In genomic region chr2:218962859-218963492, GRCh38 we compare ENCODE assay signal across 8 cellular contexts. TPM values are rescaled to one million over a fixed set of nuclear protein-coding genes. Genes with fewer than 3 reads are reported as not detected.
DNase-seq lines count a peak whose midpoint lies in the region; ATAC-seq, FAIRE-seq and TF ChIP-seq lines count a peak whose summit lies in the region.

No MANE protein-coding gene starts in this region.

- WGBS in A549 (ENCODE audit: missing lambda C conversion rate) = 22% methylated on average over 35 of the region's 42 CpGs
- WGBS in prostate gland = 2% methylated on average over 40 of the region's 42 CpGs

- ATAC-seq in A549 (peak; percentile 57 to 79), left ventricle myocardium superior (peak; percentile 64), HG02571 (IDR thresholded peaks at IDR 0.05; ENCODE audit: unreplicated experiment) (no peak)

- H3K36me3 ChIP-seq in prostate gland = no peaks in the 10 kb centered on the region

- intact Hi-C loops in left ventricle myocardium superior (cut with micrococcal nuclease) (no loop called here), prostate gland (cut with DNase I) (no loop called here)

- H3K4me1 ChIP-seq in A549 (peaks cover 42% of the 10 kb centered on the region), prostate gland (replicated peaks) (no peaks in the 10 kb centered on the region)

- DNase-seq in A549 (ENCODE audit: low read depth in 1 of 2, low spot score in 1 of 2) (peak; percentile 72 to 92), HFF-Myc (ENCODE audit: extremely low read depth, low read depth) (peak; percentile 40), NCI-H82 treated with DMSO at 0.1 percent for 48 hours (lab: John Stamatoyannopoulos, UW; ENCODE audit: unreplicated experiment) (peak; percentile 98), left ventricle myocardium superior (peak; percentile 79), prostate gland (ENCODE audit: low spot score) (peak; percentile 39), GM10248 (ENCODE audit: extremely low spot score) (no peak)
- peak; percentile 82 for DNase-seq in activated naive CD4-positive, alpha-beta T cell treated with anti-CD3 and anti-CD28 coated beads, Interleukin-2, amount 10 ng/mL, durations not matched to agents 7 days and 5 days

- no peak overlapping the region for H3K27ac Mint-ChIP-seq in activated naive CD4-positive, alpha-beta T cell treated with anti-CD3 and anti-CD28 coated beads, Interleukin-2, amount 10 ng/mL, durations not matched to agents 7 days and 5 days

- TF ChIP-seq EP300 in A549 (IDR thresholded peaks at IDR 0.05) = no peak

- CTCF ChIA-PET in A549 (lab: Yijun Ruan, JAX) (interaction anchor here (1.2 to 12.4 kb wide), 5 partner anchors 16 to 86 kb away, joined by 3 to 140 read pairs (median 4); no protein-coding TSS in a partner anchor), GM10248 (lab: Yijun Ruan, JAX) (interaction anchor here (15.3 kb wide), 1 partner anchor 16 kb away, joined by 92 read pairs; no protein-coding TSS in a partner anchor)
- CTCF ChIA-PET in activated naive CD4-positive, alpha-beta T cell treated with anti-CD3 and anti-CD28 coated beads, Interleukin-2, amount 10 ng/mL, durations not matched to agents 7 days and 5 days (lab: Charles Lee) = interaction anchor here (1.1 kb wide), 1 partner anchor 17 kb away, joined by 4 read pairs; no protein-coding TSS in a partner anchor

- H3K9me3 ChIP-seq in A549 = no peaks in the 10 kb centered on the region
- H3K9me3 ChIP-seq in prostate gland = no peaks in the 10 kb centered on the region

- POLR2A ChIA-PET in A549 (lab: Yijun Ruan, JAX) = interaction anchor here (1.9 kb wide), 1 partner anchor 17 kb away, joined by 5 read pairs; no protein-coding TSS in a partner anchor
- POLR2A ChIA-PET in GM10248 (lab: Yijun Ruan, JAX) = no interaction called here

- H3K4me1 Mint-ChIP-seq in activated naive CD4-positive, alpha-beta T cell treated with anti-CD3 and anti-CD28 coated beads, Interleukin-2, amount 10 ng/mL, durations not matched to agents 7 days and 5 days = peaks cover 7% of the 10 kb centered on the region

- H3K4me2 ChIP-seq in A549 = peak overlapping the region; percentile 72

- H3K4me3 Mint-ChIP-seq in activated naive CD4-positive, alpha-beta T cell treated with anti-CD3 and anti-CD28 coated beads, Interleukin-2, amount 10 ng/mL, durations not matched to agents 7 days and 5 days = no peak overlapping the region

- H3K9me3 Mint-ChIP-seq in activated naive CD4-positive, alpha-beta T cell treated with anti-CD3 and anti-CD28 coated beads, Interleukin-2, amount 10 ng/mL, durations not matched to agents 7 days and 5 days = no peaks in the 10 kb centered on the region

- TF ChIP-seq RAD21 in A549 (conservative IDR thresholded peaks at IDR 0.05 in 1 of 2, IDR thresholded peaks at IDR 0.05 in 1 of 2) = no peak

- H3K27me3 ChIP-seq in prostate gland (replicated peaks; ENCODE audit: insufficient read depth) = peaks cover 42% of the 10 kb centered on the region

- no peaks in the 10 kb centered on the region for H3K36me3 Mint-ChIP-seq in activated naive CD4-positive, alpha-beta T cell treated with anti-CD3 and anti-CD28 coated beads, Interleukin-2, amount 10 ng/mL, durations not matched to agents 7 days and 5 days

- peak overlapping the region; percentile 35 for H3K4me3 ChIP-seq in A549
- H3K4me3 ChIP-seq in HFF-Myc (replicated peaks; ENCODE audit: low read depth, low read length) = peak overlapping the region; percentile 1; the same call in 1 of the 2 replicates
- no peak overlapping the region for H3K4me3 ChIP-seq in prostate gland

- TF ChIP-seq CTCF in A549 (IDR thresholded peaks at IDR 0.05) (no peak), HFF-Myc (IDR thresholded peaks at IDR 0.05; ENCODE audit: low read depth, low read length, missing control alignments) (no peak), prostate gland (IDR thresholded peaks at IDR 0.05) (no peak), GM10248 (IDR thresholded peaks at IDR 0.05; ENCODE audit: control extremely low read depth, extremely low read depth, low read depth, missing control alignments) (no peak)

- TF ChIP-seq POLR2A in A549 (IDR thresholded peaks at IDR 0.05; ENCODE audit: low read length) (no peak), prostate gland (IDR thresholded peaks at IDR 0.05) (no peak)

- H3K27ac ChIP-seq in A549 = peak overlapping the region; percentile 72 to 94
- no peak overlapping the region for H3K27ac ChIP-seq in prostate gland

- no peak for FAIRE-seq in A549 (lab: Jason Lieb, UNC)

- H3K27me3 Mint-ChIP-seq in activated naive CD4-positive, alpha-beta T cell treated with anti-CD3 and anti-CD28 coated beads, Interleukin-2, amount 10 ng/mL, durations not matched to agents 7 days and 5 days = peaks cover 93% of the 10 kb centered on the region

TF ChIP-seq in A549, 52 proteins besides CTCF, POLR2A, EP300 and RAD21 (continues in another document):
- TF ChIP-seq MAFK (IDR thresholded peaks at IDR 0.05; ENCODE audit: partially characterized antibody) (peak; percentile 94), ELK1 (IDR thresholded peaks at IDR 0.05; ENCODE audit: low read depth, low read length) (no peak), ESRRA (IDR thresholded peaks at IDR 0.05; ENCODE audit: borderline replicate concordance, low read length) (no peak), MYC (IDR thresholded peaks at IDR 0.05; ENCODE audit: borderline replicate concordance, low read length) (no peak), HOXB13 (CRISPR knock-in tag; IDR thresholded peaks at IDR 0.05; ENCODE audit: low read depth) (0 out of 2 replicates have a peak, but pooled peaks have one; percentile 29), PBX3 (IDR thresholded peaks at IDR 0.05) (no peak), CHD2 (IDR thresholded peaks at IDR 0.05; ENCODE audit: low read length, partially characterized antibody) (no peak), NPAS2 (CRISPR knock-in tag; IDR thresholded peaks at IDR 0.05; ENCODE audit: borderline replicate concordance) (no peak), EHMT2 (IDR thresholded peaks at IDR 0.05; ENCODE audit: low read depth) (peak; percentile 96), SREBF2 (IDR thresholded peaks at IDR 0.05) (no peak)

RNA-seq across cellular contexts. Expression of gene CDK5R2, which starts 3.5 kb away (rescaled TPM):
- polyA plus RNA-seq in A549 (2011; rRNA removed) = 0.77 and 0.94 TPM in 2 replicates
- polyA plus RNA-seq in A549 (2012; cell fraction: cytosol; rRNA removed) = 0.58 and 0.79 TPM in 2 replicates
- polyA plus RNA-seq in A549 (2012; cell fraction: nucleus; rRNA removed) = 0.47 and 0.72 TPM in 2 replicates
- 0.43 to 0.73 TPM (median 0.63 TPM) in 3 replicates for polyA plus RNA-seq in A549 (2017; fragmentation: RNase III; extraction: RNeasy Plus Mini Kit Qiagen cat#74134 plus additional on column Dnase treatment)
- 1.2 and 1.3 TPM in 2 replicates for polyA minus RNA-seq in A549 (2011; rRNA and poly(A)+ RNA removed)
- total RNA-seq in left ventricle myocardium superior = not detected
- total RNA-seq in prostate gland = not detected

RNA-seq across cellular contexts. Expression of gene FEV, which starts 22.0 kb away (rescaled TPM):
- polyA plus RNA-seq in A549 (2011; rRNA removed) (not detected in 2 replicates), A549 (2017; fragmentation: RNase III; extraction: RNeasy Plus Mini Kit Qiagen cat#74134 plus additional on column Dnase treatment) (not detected in 3 replicates)
- not detected in 2 replicates for polyA plus RNA-seq in A549 (2012; cell fraction: cytosol; rRNA removed)
- polyA plus RNA-seq in A549 (2012; cell fraction: nucleus; rRNA removed) = not detected in 2 replicates
- polyA minus RNA-seq in A549 (2011; rRNA and poly(A)+ RNA removed) = not detected in 2 replicates
- total RNA-seq in left ventricle myocardium superior (not detected), prostate gland (10 to 100 TPM in 1 of 2 donors, 1 to 10 TPM in 1; 1.8 to 25.9 TPM)

RNA-seq across cellular contexts. Expression of gene CRYBA2, which starts 30.2 kb away (rescaled TPM):
- polyA plus RNA-seq in A549 (2011; rRNA removed) = not detected in 2 replicates
- not detected in 2 replicates for polyA plus RNA-seq in A549 (2012; cell fraction: cytosol; rRNA removed)
- polyA plus RNA-seq in A549 (2012; cell fraction: nucleus; rRNA removed) = not detected in 2 replicates
- polyA plus RNA-seq in A549 (2017; fragmentation: RNase III; extraction: RNeasy Plus Mini Kit Qiagen cat#74134 plus additional on column Dnase treatment) = not detected in 3 replicates
- polyA minus RNA-seq in A549 (2011; rRNA and poly(A)+ RNA removed) = not detected in 2 replicates
- not detected for total RNA-seq in left ventricle myocardium superior
- total RNA-seq in prostate gland = 1 to 10 TPM in 1 of 2 donors, not detected in 1; 3.0 TPM

Comparison
In these comparisons a context has a peak if more than half of its experiments do, and no peak if none do; other contexts are left out.
1. H3K27ac ChIP-seq: peak in A549 (2 of 2); none in prostate gland (0 of 2).
2. H3K4me3 ChIP-seq: peak in A549 (single experiment) and HFF-Myc (single experiment); none in prostate gland (0 of 2).